ENCODE assay signal across 21 cellular contexts in genomic region chr2:234615643-234616356, GRCh38.
"Had no signal": no experiment of that assay in that cellular context is flagged by ENCODE, and none has a peak within 500 bp of the region (broad histone marks: within the 10 kb centered on the region; RNA-seq: fewer than 3 reads in every experiment).

No MANE protein-coding gene starts in this region.

- H3K27ac ChIP-seq: neutrophil, skin epidermis, transverse colon, uterus had no signal

- H3K27me3 ChIP-seq: transverse colon, uterus had no signal

- H3K36me3 ChIP-seq: neutrophil, transverse colon, uterus had no signal

- H3K4me3 ChIP-seq: lung, skin epidermis, transverse colon, uterus had no signal

- H3K9me3 ChIP-seq: neutrophil, transverse colon, uterus had no signal

- DNase-seq: activated CD4-positive, alpha-beta T cell treated with anti-CD3 and anti-CD28 coated beads for 48 hours; activated CD4-positive, CD25-positive, alpha-beta regulatory T cell; activated CD8-positive, alpha-beta memory T cell treated with anti-CD3 and anti-CD28 coated beads, Interleukin-2, amount 50 U/mL, for 48 hours; activated CD8-positive, alpha-beta T cell treated with anti-CD3 and anti-CD28 coated beads, Interleukin-2, amount 10 ng/mL, durations not matched to agents 7 days and 5 days; activated effector memory CD4-positive, alpha-beta T cell treated with Interleukin-2 at 50 U/mL for 16 hours; activated naive CD4-positive, alpha-beta T cell treated with anti-CD3 and anti-CD28 coated beads, Interleukin-2, amount 50 U/mL, for 16 hours; activated T-cell treated with anti-CD3 and anti-CD28 coated beads, Interleukin-2, amount 50 U/mL, for 48 hours; cerebellar nuclear complex; effector CD8-positive, alpha-beta T cell; left cardiac atrium; natural killer cell; posterior cingulate gyrus; retina; T-helper 1 cell; T-helper 9 cell; transverse colon; uterus had no signal

- H3K4me1 ChIP-seq: transverse colon, uterus had no signal

- ATAC-seq: activated CD8-positive, alpha-beta T cell treated with anti-CD3 and anti-CD28 coated beads, Interleukin-2, amount 10 ng/mL, durations not matched to agents 7 days and 5 days; esophagus mucosa; left cardiac atrium; natural killer cell had no signal
